In the genomic region with DNA sequence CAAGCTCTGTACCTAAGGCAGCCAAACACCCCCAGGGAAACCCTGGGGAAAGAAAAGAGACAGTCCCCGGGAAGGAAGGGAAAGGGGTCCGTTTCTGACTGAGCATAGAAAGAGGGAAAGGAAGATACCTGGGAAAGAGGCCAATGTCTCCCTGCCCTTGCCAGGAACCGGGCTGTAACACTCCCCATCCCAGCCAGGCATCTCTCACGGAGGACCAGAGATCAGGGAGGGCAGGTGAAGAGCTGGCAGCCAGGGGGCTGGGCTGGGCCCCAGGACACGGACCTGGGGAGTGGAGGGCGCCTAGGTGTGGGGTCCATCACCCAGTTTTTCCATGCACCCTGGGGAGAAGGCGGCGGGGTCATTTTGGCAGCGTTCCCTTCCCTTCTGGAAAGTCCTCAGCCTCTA, we compare ENCODE assay signal across 8 cellular contexts. TPM values are rescaled to one million over a fixed set of nuclear protein-coding genes. Genes with fewer than 3 reads are reported as not detected.
DNase-seq lines count a peak whose midpoint lies in the region; ATAC-seq and TF ChIP-seq lines count a peak whose summit lies in the region.

No MANE protein-coding gene starts in this region.

- TF ChIP-seq CTCF in breast epithelium (IDR thresholded peaks at IDR 0.05) (no peak), uterus (IDR thresholded peaks at IDR 0.05) (no peak)

- H3K4me3 ChIP-seq in breast epithelium (peak overlapping the region; percentile 90 to 98 (median 95)), uterus (peak overlapping the region; percentile 54 to 89)

- intact Hi-C loops in breast epithelium (cut with DNase I; ENCODE audit: low total_unique reads) = no loop called here
- intact Hi-C loops in uterus (cut with DNase I; ENCODE audit: low total_unique reads) = no loop called here

- H3K27ac Mint-ChIP-seq in activated naive CD4-positive, alpha-beta T cell treated with anti-CD3 and anti-CD28 coated beads, Interleukin-2, amount 50 U/mL, for 24 hours = peak overlapping the region; percentile 86

- H3K4me3 Mint-ChIP-seq in activated naive CD4-positive, alpha-beta T cell treated with anti-CD3 and anti-CD28 coated beads, Interleukin-2, amount 50 U/mL, for 24 hours = peak overlapping the region; percentile 86

- TF ChIP-seq POLR2A in breast epithelium (IDR thresholded peaks at IDR 0.05) (no peak), uterus (IDR thresholded peaks at IDR 0.05) (no peak)

- H3K4me1 ChIP-seq in breast epithelium (peaks cover 0 to 5% of the 10 kb centered on the region in 2 donors), uterus (no peaks in the 10 kb centered on the region)

- DNase-seq in activated naive CD4-positive, alpha-beta T cell (lab: John Stamatoyannopoulos, UW) = no peak
- DNase-seq in breast epithelium (ENCODE audit: low spot score in 2 of 2) (peak in 1 of 2 donors; percentile 19), medulla oblongata (ENCODE audit: extremely low spot score) (peak; percentile 33), uterus (peak; percentile 35 to 47), NCI-H2171 (lab: John Stamatoyannopoulos, UW) (no peak), NCI-H524 treated with DMSO at 0.1 percent for 48 hours (lab: John Stamatoyannopoulos, UW) (no peak)

- H3K27ac ChIP-seq in breast epithelium = peak overlapping the region; percentile 79 to 90
- H3K27ac ChIP-seq in uterus = peak overlapping the region; percentile 62 to 79

- H3K27me3 Mint-ChIP-seq in activated naive CD4-positive, alpha-beta T cell treated with anti-CD3 and anti-CD28 coated beads, Interleukin-2, amount 50 U/mL, for 24 hours = no peaks in the 10 kb centered on the region

- ATAC-seq in GM21360 (IDR thresholded peaks at IDR 0.05; ENCODE audit: unreplicated experiment) = no peak

- no peaks in the 10 kb centered on the region for H3K36me3 Mint-ChIP-seq in activated naive CD4-positive, alpha-beta T cell treated with anti-CD3 and anti-CD28 coated beads, Interleukin-2, amount 50 U/mL, for 24 hours

- H3K36me3 ChIP-seq in breast epithelium (no peaks in the 10 kb centered on the region), uterus (no peaks in the 10 kb centered on the region)

- H3K27me3 ChIP-seq in breast epithelium = no peaks in the 10 kb centered on the region
- H3K27me3 ChIP-seq in uterus = no peaks in the 10 kb centered on the region

- no peaks in the 10 kb centered on the region for H3K9me3 Mint-ChIP-seq in activated naive CD4-positive, alpha-beta T cell treated with anti-CD3 and anti-CD28 coated beads, Interleukin-2, amount 50 U/mL, for 24 hours

- peaks cover 8% of the 10 kb centered on the region for H3K4me1 Mint-ChIP-seq in activated naive CD4-positive, alpha-beta T cell treated with anti-CD3 and anti-CD28 coated beads, Interleukin-2, amount 50 U/mL, for 24 hours

- H3K9me3 ChIP-seq in breast epithelium (no peaks in the 10 kb centered on the region), uterus (no peaks in the 10 kb centered on the region)

RNA-seq across cellular contexts. Expression of a gene that starts 18.9 kb away (rescaled TPM):
- total RNA-seq in breast epithelium (10 to 100 TPM in 2 of 3 donors, 1 to 10 TPM in 1; 2.9 to 18.9 (median 14.7) TPM), uterus (1 to 10 TPM in 3 of 4 donors, under 1 TPM in 1; 0.29 to 8.0 (median 4.9) TPM)

RNA-seq across cellular contexts. Expression of a gene that starts 25.7 kb away (rescaled TPM):
- total RNA-seq in breast epithelium (10 to 100 TPM in 1 of 3 donors, 1 to 10 TPM in 1, under 1 TPM in 1; 0.64 to 10.2 (median 6.0) TPM), uterus (1 to 10 TPM in 2 of 4 donors, under 1 TPM in 2; under 0.01 to 4.7 (median 2.8) TPM)

Comparison
In these comparisons a context has a peak if more than half of its experiments do, and no peak if none do; other contexts are left out.
1. DNase-seq: peak in medulla oblongata (single experiment) and uterus (2 of 2); none in activated naive CD4-positive, alpha-beta T cell (0 of 4), NCI-H2171 (single experiment) and NCI-H524 treated with DMSO at 0.1 percent for 48 hours (single experiment).